Comparison of ENCODE assay signal across 1 cellular context in genomic region chr21:33947451-33948095, GRCh38.
TF ChIP-seq lines count a peak whose summit lies in the region.

No MANE protein-coding gene starts in this region.

TF ChIP-seq in K562, 482 proteins besides CTCF, POLR2A, EP300 and RAD21 (continued from another document and continues in another):
- TF ChIP-seq ZNF318 (IDR thresholded peaks at IDR 0.05; ENCODE audit: borderline replicate concordance in 1 of 2, low read depth in 1 of 2) (peak in 1 of 2 experiments; percentile 87; a peak in 2 of 4 replicates), DACH1 (IDR thresholded peaks at IDR 0.05; ENCODE audit: partially characterized antibody) (no peak), ZKSCAN8 (CRISPR knock-in tag; IDR thresholded peaks at IDR 0.05) (0 out of 2 replicates have a peak, but pooled peaks have one; percentile 50), NELFE (IDR thresholded peaks at IDR 0.05; ENCODE audit: insufficient read depth, insufficient read length) (no peak), RBM22 (IDR thresholded peaks at IDR 0.05; ENCODE audit: low read depth, low read length, poor library complexity, severe bottlenecking) (no peak), ZNF347 (CRISPR knock-in tag; IDR thresholded peaks at IDR 0.05; ENCODE audit: low read depth) (no peak), HIVEP1 (CRISPR knock-in tag; IDR thresholded peaks at IDR 0.05) (no peak), ZBTB2 (IDR thresholded peaks at IDR 0.05) (peak; percentile 56; the same call in 1 of the 2 replicates), ZFP1 (CRISPR knock-in tag; IDR thresholded peaks at IDR 0.05) (no peak), CREM (IDR thresholded peaks at IDR 0.05; ENCODE audit: low read depth) (peak; percentile 53), PHF8 (IDR thresholded peaks at IDR 0.05; ENCODE audit: borderline replicate concordance, low read length) (no peak), CEBPB (tag; IDR thresholded peaks at IDR 0.05) (peak; percentile 11), CTCFL (IDR thresholded peaks at IDR 0.05; ENCODE audit: borderline replicate concordance, insufficient read depth, low read depth, low read length, poor library complexity, severe bottlenecking) (no peak), ZNF764 (CRISPR knock-in tag; IDR thresholded peaks at IDR 0.05; ENCODE audit: low read depth) (no peak), MAX (CRISPR knock-in tag; IDR thresholded peaks at IDR 0.05) (peak; percentile 69), ZNF239 (CRISPR knock-in tag; IDR thresholded peaks at IDR 0.05) (no peak), ZBED1 (IDR thresholded peaks at IDR 0.05) (no peak), CHD2 (IDR thresholded peaks at IDR 0.05; ENCODE audit: low read depth, low read length) (no peak), NFE2L1 (tag; IDR thresholded peaks at IDR 0.05; ENCODE audit: borderline replicate concordance, low read depth) (no peak; the same call in 1 of the 2 replicates), RFX5 (IDR thresholded peaks at IDR 0.05; ENCODE audit: low read depth, low read length) (no peak), HMGN3 (IDR thresholded peaks at IDR 0.05; ENCODE audit: borderline replicate concordance, extremely low read depth, insufficient read length, low read depth, low read length) (no peak), RBFOX2 (IDR thresholded peaks at IDR 0.05; ENCODE audit: low read depth, low read length) (no peak), ZNF766 (CRISPR knock-in tag; conservative IDR thresholded peaks at IDR 0.05) (peak; percentile 94), ZNF212 (CRISPR knock-in tag; IDR thresholded peaks at IDR 0.05) (no peak), SUPT5H (IDR thresholded peaks at IDR 0.05) (0 out of 2 replicates have a peak, but pooled peaks have one; percentile 49), PRMT5 (CRISPR knock-in tag; IDR thresholded peaks at IDR 0.05) (no peak), CTBP1 (IDR thresholded peaks at IDR 0.05; ENCODE audit: borderline replicate concordance) (no peak; the same call in 1 of the 2 replicates), NBN (IDR thresholded peaks at IDR 0.05; ENCODE audit: low read depth) (peak; percentile 85; the same call in 1 of the 2 replicates), CSDE1 (IDR thresholded peaks at IDR 0.05) (no peak), CUX1 (CRISPR knock-in tag; IDR thresholded peaks at IDR 0.05) (no peak), ZNF444 (CRISPR knock-in tag; IDR thresholded peaks at IDR 0.05) (no peak), TCFL5 (CRISPR knock-in tag; conservative IDR thresholded peaks at IDR 0.05) (no peak), EWSR1 (IDR thresholded peaks at IDR 0.05; ENCODE audit: borderline replicate concordance, low read depth, partially characterized antibody) (no peak), ZFP91 (CRISPR knock-in tag; IDR thresholded peaks at IDR 0.05) (no peak), SREBF1 (IDR thresholded peaks at IDR 0.05; ENCODE audit: borderline replicate concordance, low read depth, low read length) (no peak), CBX5 (IDR thresholded peaks at IDR 0.05; ENCODE audit: borderline replicate concordance, low read depth) (no peak), CBFA2T2 (conservative IDR thresholded peaks at IDR 0.05) (no peak), ZNF707 (CRISPR knock-in tag; conservative IDR thresholded peaks at IDR 0.05) (no peak), MNT (conservative IDR thresholded peaks at IDR 0.05) (peak; percentile 60 to 78; a peak in 3 of 4 replicates), PYGO2 (tag; IDR thresholded peaks at IDR 0.05) (no peak)
